ENCODE assay signal across 9 cellular contexts in genomic region chr17:79188679-79189078, GRCh38.
"Had no signal": no experiment of that assay in that cellular context is flagged by ENCODE, and none has a peak within 500 bp of the region (broad histone marks: within the 10 kb centered on the region; RNA-seq: fewer than 3 reads in every experiment).

No MANE protein-coding gene starts in this region.

- H3K9ac ChIP-seq: SK-N-SH had no signal

- DNase-seq: NCI-H1105 treated with DMSO at 0.1 percent for 48 hours, NCI-H1417 treated with DMSO at 0.1 percent for 48 hours, NCI-H146, NCI-H1694 treated with DMSO at 0.1 percent for 48 hours, NCI-H510A treated with DMSO at 0.1 percent for 48 hours, SHP77, T-cell had no signal

- H3K9me3 ChIP-seq: SK-N-SH had no signal

- FAIRE-seq: RCC 7860 had no signal

- H3K4me2 ChIP-seq: SK-N-SH had no signal
